16 cellular contexts compared by ENCODE assay signal in the genomic region with DNA sequence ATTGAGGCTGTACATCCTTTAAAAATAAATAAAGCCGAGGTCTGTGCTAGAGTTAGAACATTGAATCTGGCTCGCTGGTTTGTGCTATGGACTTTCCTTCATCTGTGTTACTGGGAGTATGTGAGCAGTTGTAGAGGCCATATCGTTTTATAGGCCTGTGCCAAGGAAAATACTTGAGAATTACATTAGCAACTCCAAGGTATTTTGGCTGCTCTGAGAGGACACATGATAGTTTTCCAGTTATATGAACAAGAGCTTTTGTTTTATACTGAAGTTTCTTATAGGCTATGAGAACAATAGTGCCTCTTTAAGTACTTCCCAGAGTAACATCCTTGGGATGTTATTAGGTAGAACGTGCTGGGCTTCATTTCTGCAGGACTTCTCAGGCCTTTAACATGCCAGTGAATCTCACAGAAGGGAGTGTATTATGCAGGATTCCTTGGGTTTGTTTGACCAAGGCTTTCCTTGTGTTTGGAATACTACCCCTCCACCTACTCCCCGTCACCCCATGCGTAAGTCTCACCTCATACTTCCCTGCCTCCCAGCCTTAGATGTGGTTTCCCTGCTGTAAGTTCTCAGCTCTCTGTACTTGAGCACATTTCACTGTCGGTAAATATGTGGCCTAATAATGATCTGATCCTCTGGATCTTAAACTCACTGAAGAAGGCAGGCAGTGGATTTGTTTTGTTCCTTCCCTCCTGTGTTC. TPM values are rescaled to one million over a fixed set of nuclear protein-coding genes. Genes with fewer than 3 reads are reported as not detected.
DNase-seq lines count a peak whose midpoint lies in the region; ATAC-seq, FAIRE-seq and TF ChIP-seq lines count a peak whose summit lies in the region.
"Had no signal": no experiment of that assay in that cellular context is flagged by ENCODE, and none has a peak within 500 bp of the region (broad histone marks: within the 10 kb centered on the region; RNA-seq: fewer than 3 reads in every experiment).

No MANE protein-coding gene starts in this region.

- H3K4me1 ChIP-seq in IMR-90 (ENCODE audit: control insufficient read depth, insufficient read depth, low read length) (peaks cover 7% of the 10 kb centered on the region), endothelial cell of umbilical vein (ENCODE audit: control insufficient read depth, extremely low read depth, insufficient read depth, low read length) (peaks cover 36% of the 10 kb centered on the region), lung (ENCODE audit: control insufficient read depth in 2 of 2, insufficient read depth in 2 of 2, low read length in 2 of 2) (peaks cover 17 to 20% of the 10 kb centered on the region in 2 donors), small intestine (ENCODE audit: control insufficient read depth in 2 of 2, insufficient read depth in 1 of 2, low read depth in 1 of 2, low read length in 1 of 2) (peaks cover 0 to 5% of the 10 kb centered on the region in 2 donors)

- H4K91ac ChIP-seq in IMR-90 (ENCODE audit: insufficient read depth, low read depth, low read length): peak overlapping the region; percentile 5; the same call in 1 of the 2 replicates

- no peak for FAIRE-seq in endothelial cell of umbilical vein (lab: Jason Lieb, UNC)
- no peak for FAIRE-seq in small intestine (lab: Jason Lieb, UNC)

- in situ Hi-C loops in IMR-90 (cut with MboI; ENCODE audit: low sequenced_read_pairs): no loop called here

- peak overlapping the region; percentile 34 for H3K27ac ChIP-seq in AG04450 (ENCODE audit: low read depth, low read length)
- no peak overlapping the region; the same call in 1 of the 2 replicates for H3K27ac ChIP-seq in IMR-90 (ENCODE audit: insufficient read depth, low read length)
- no peak overlapping the region for H3K27ac ChIP-seq in endothelial cell of umbilical vein (ENCODE audit: insufficient read depth, low read depth, low read length)
- H3K27ac ChIP-seq in lung (ENCODE audit: low read depth in 1 of 2, low read length in 1 of 2): peak overlapping the region in 1 of 2 donors; percentile 6
- no peak overlapping the region for H3K27ac ChIP-seq in small intestine (ENCODE audit: low read depth in 1 of 2, low read length in 1 of 2)

- H2BK5ac ChIP-seq in IMR-90 (ENCODE audit: low read depth, low read length, poor library complexity, severe bottlenecking): no peak overlapping the region

- H3K18ac ChIP-seq in IMR-90 (ENCODE audit: low read depth, low read length): no peak overlapping the region

- H4K20me1 ChIP-seq in IMR-90 (ENCODE audit: insufficient read depth, low read length) (peaks cover 70% of the 10 kb centered on the region), endothelial cell of umbilical vein (replicated peaks; ENCODE audit: control insufficient read depth, extremely low read depth, insufficient read depth, low read length) (peaks cover 2% of the 10 kb centered on the region)

- BruUV-seq in IMR-90 (replicated peaks; lab: Mats Ljungman, UMichigan) (no TSS peak), endothelial cell of umbilical vein (replicated peaks; lab: Mats Ljungman, UMichigan) (no TSS peak)

- POLR2A ChIA-PET in AG04450 (lab: Yijun Ruan, JAX): no interaction called here
- POLR2A ChIA-PET in IMR-90 (lab: Charles Lee; ENCODE audit: unreplicated experiment): no interaction called here
- POLR2A ChIA-PET in endothelial cell of umbilical vein (lab: Charles Lee): no interaction called here

- H3K4me2 ChIP-seq in IMR-90 (ENCODE audit: low read depth, low read length) (no peak overlapping the region; the same call in 1 of the 2 replicates), endothelial cell of umbilical vein (ENCODE audit: insufficient read depth, low read length) (no peak overlapping the region)

- peak overlapping the region in 1 of 2 experiments; percentile 60; a peak in 2 of 4 replicates for H4K8ac ChIP-seq in IMR-90 (ENCODE audit: low read depth in 2 of 2, low read length in 2 of 2)

- H3K14ac ChIP-seq in IMR-90 (replicated peaks; ENCODE audit: low read depth, low read length): peak overlapping the region; percentile 74; the same call in 1 of the 2 replicates

- H2BK15ac ChIP-seq in IMR-90 (ENCODE audit: low read depth, low read length): no peak overlapping the region

- peak overlapping the region; percentile 11; the same call in 1 of the 2 replicates for H2AK5ac ChIP-seq in IMR-90 (ENCODE audit: low read depth, low read length)

- 90% methylated on average over 2 of the region's 7 CpGs; no CpG with 5 or more reads in 1 of the 2 experiments for WGBS in IMR-90 (ENCODE audit: extremely low coverage in 2 of 2, insufficient read length in 1 of 2), 2 experiments
- 48 to 76% methylated on average over 7 of the region's 7 CpGs for WGBS in lung, 2 donors
- WGBS in small intestine, 3 donors: 67 to 79% (median 78%) methylated on average over 7 of the region's 7 CpGs

- H3K79me2 ChIP-seq in endothelial cell of umbilical vein (ENCODE audit: control insufficient read depth, insufficient read depth, low read length): peaks cover 3% of the 10 kb centered on the region

- DNase-seq in AG04450 (ENCODE audit: low read depth, low spot score): no peak
- DNase-seq in IMR-90: peak; percentile 81
- peak; percentile 63 for DNase-seq in endothelial cell of umbilical vein (ENCODE audit: low read depth, low spot score)
- DNase-seq in lung (ENCODE audit: low spot score): no peak
- DNase-seq in mucosa of gallbladder (ENCODE audit: low spot score): no peak
- no peak for DNase-seq in activated CD8-positive, alpha-beta memory T cell treated with anti-CD3 and anti-CD28 coated beads, Interleukin-2, amount 50 U/mL, for 48 hours
- DNase-seq in small intestine: no peak
- DNase-seq in putamen (ENCODE audit: low spot score): no peak
- DNase-seq: activated CD4-positive, CD25-positive, alpha-beta regulatory T cell; CD8-positive, alpha-beta T cell; NCI-H1694 treated with DMSO at 0.1 percent for 48 hours; stimulated activated CD4-positive, alpha-beta T cell treated with anti-CD3 and anti-CD28 coated beads, Interleukin-2, amount 100 ng/mL, for 48 hours; T-helper 17 cell had no signal

- H3K56ac ChIP-seq in IMR-90 (ENCODE audit: extremely low read depth, insufficient read depth, low read length): no peak overlapping the region

- CTCF ChIA-PET in AG04450 (lab: Charles Lee): interaction anchor here (0.9 kb wide), 1 partner anchor 112 kb away, joined by 3 read pairs; no protein-coding TSS in a partner anchor
- CTCF ChIA-PET in IMR-90 (lab: Yijun Ruan, JAX): no interaction called here
- CTCF ChIA-PET in endothelial cell of umbilical vein (lab: Charles Lee): interaction anchor here (3.1 kb wide), 1 partner anchor 25 kb away, joined by 12 read pairs; no protein-coding TSS in a partner anchor

- no peak overlapping the region for H3K4ac ChIP-seq in IMR-90 (ENCODE audit: low read depth, low read length)

- dilution Hi-C loops in IMR-90 (cut with HindIII; ENCODE audit: low sequenced_read_pairs, unreplicated experiment): no loop called here
- dilution Hi-C loops in endothelial cell of umbilical vein (cut with MboI; ENCODE audit: extremely low pct_ligation_motif_present, low sequenced_read_pairs): no loop called here

- H3K4me3 ChIP-seq in AG04450 (ENCODE audit: low read depth, low read length): no peak overlapping the region
- H3K4me3 ChIP-seq in IMR-90 (ENCODE audit: insufficient read depth, low read depth, low read length): no peak overlapping the region
- H3K4me3 ChIP-seq in endothelial cell of umbilical vein (replicated peaks in 1 of 3; ENCODE audit: insufficient read depth in 1 of 3, low read depth in 1 of 3, low read length in 3 of 3): no peak overlapping the region
- H3K4me3 ChIP-seq in lung: no peak overlapping the region
- H3K4me3 ChIP-seq in small intestine (ENCODE audit: low read depth in 1 of 2, low read length in 2 of 2): no peak overlapping the region

- TF ChIP-seq POLR2A in IMR-90 (IDR thresholded peaks at IDR 0.05; ENCODE audit: low read depth, low read length) (no peak), endothelial cell of umbilical vein (IDR thresholded peaks at IDR 0.05; ENCODE audit: low read depth, low read length) (no peak)

- no peak overlapping the region for H2BK20ac ChIP-seq in IMR-90 (ENCODE audit: low read depth, low read length)

- H3K9me3 ChIP-seq in AG04450 (ENCODE audit: control insufficient read depth, insufficient read depth, low read length) (no peaks in the 10 kb centered on the region), IMR-90 (ENCODE audit: control insufficient read depth, insufficient read depth, low read length) (no peaks in the 10 kb centered on the region), endothelial cell of umbilical vein (replicated peaks; ENCODE audit: control insufficient read depth, insufficient read depth, low read length) (no peaks in the 10 kb centered on the region), lung (ENCODE audit: control insufficient read depth in 2 of 2, insufficient read depth in 1 of 2, low read length in 1 of 2) (no peaks in the 10 kb centered on the region), small intestine (ENCODE audit: control insufficient read depth, low read depth) (no peaks in the 10 kb centered on the region)

- no peak overlapping the region for H2BK120ac ChIP-seq in IMR-90 (ENCODE audit: low read depth, low read length)

- H3K36me3 ChIP-seq in IMR-90 (ENCODE audit: control insufficient read depth, insufficient read depth, low read length) (no peaks in the 10 kb centered on the region), endothelial cell of umbilical vein (ENCODE audit: control insufficient read depth in 2 of 2, extremely low read depth in 1 of 2, insufficient read depth in 2 of 2, low read length in 2 of 2) (no peaks in the 10 kb centered on the region), lung (ENCODE audit: control insufficient read depth in 2 of 2, insufficient read depth in 2 of 2, low read length in 2 of 2) (no peaks in the 10 kb centered on the region), small intestine (ENCODE audit: control insufficient read depth in 2 of 2, insufficient read depth in 2 of 2, low read length in 2 of 2) (no peaks in the 10 kb centered on the region)

- peaks cover 24 to 64% of the 10 kb centered on the region in 2 experiments for H3K79me1 ChIP-seq in IMR-90 (ENCODE audit: low read depth in 1 of 2, low read length in 2 of 2)

- ATAC-seq in IMR-90 (ENCODE audit: low read depth) (peak; percentile 62), lung (ENCODE audit: insufficient read depth, low FRiP score) (peak; percentile 51)
- ATAC-seq: activated T-helper 17 cell treated with anti-CD3 and anti-CD28 coated beads, Interleukin-2, amount 50 U/mL, for 72 hours; CD8-positive, alpha-beta T cell; HCT116; T-helper 17 cell had no signal

- H4K5ac ChIP-seq in IMR-90 (ENCODE audit: low read depth, low read length): no peak overlapping the region

- intact Hi-C loops in IMR-90 (cut with micrococcal nuclease) (no loop called here), endothelial cell of umbilical vein (cut with micrococcal nuclease) (no loop called here)

- H3K27me3 ChIP-seq in AG04450 (ENCODE audit: control insufficient read depth, insufficient read depth, low read length): peaks cover 2% of the 10 kb centered on the region
- H3K27me3 ChIP-seq in IMR-90 (ENCODE audit: control insufficient read depth, insufficient read depth, low read length): no peaks in the 10 kb centered on the region
- no peaks in the 10 kb centered on the region for H3K27me3 ChIP-seq in endothelial cell of umbilical vein (ENCODE audit: control insufficient read depth in 2 of 2, insufficient read depth in 2 of 2, low read length in 2 of 2)
- H3K27me3 ChIP-seq in lung (ENCODE audit: control insufficient read depth, insufficient read depth): no peaks in the 10 kb centered on the region
- H3K27me3 ChIP-seq in small intestine (ENCODE audit: control insufficient read depth in 2 of 2, insufficient read depth in 2 of 2, low read length in 2 of 2): no peaks in the 10 kb centered on the region

- H3K9ac ChIP-seq in IMR-90 (ENCODE audit: low read depth, low read length) (no peak overlapping the region), endothelial cell of umbilical vein (replicated peaks; ENCODE audit: extremely low read depth, insufficient read depth, low read length) (no peak overlapping the region)

- peak overlapping the region; percentile 35 for H3K23ac ChIP-seq in IMR-90 (ENCODE audit: low read depth, low read length)

- peaks cover 13% of the 10 kb centered on the region for H3K9me1 ChIP-seq in IMR-90 (ENCODE audit: insufficient read depth, low read length)
- no peaks in the 10 kb centered on the region for H3K9me1 ChIP-seq in endothelial cell of umbilical vein (replicated peaks; ENCODE audit: control insufficient read depth, extremely low read depth, insufficient read depth, low read length)

- no peak for TF ChIP-seq CTCF in AG04450 (IDR thresholded peaks at IDR 0.05; ENCODE audit: low read depth, low read length)
- TF ChIP-seq CTCF in IMR-90 (conservative IDR thresholded peaks at IDR 0.05; ENCODE audit: low read depth, low read length): no peak
- no peak for TF ChIP-seq CTCF in endothelial cell of umbilical vein (IDR thresholded peaks at IDR 0.05; ENCODE audit: extremely low read depth in 1 of 2, insufficient read depth in 1 of 2, low read depth in 1 of 2, low read length in 2 of 2)
- TF ChIP-seq CTCF in lung (IDR thresholded peaks at IDR 0.05; ENCODE audit: control extremely low read depth, extremely low read depth): no peak

- H2AFZ ChIP-seq in IMR-90 (replicated peaks; ENCODE audit: low read length, poor library complexity) (no peak overlapping the region), endothelial cell of umbilical vein (ENCODE audit: low read depth, low read length) (no peak overlapping the region)

- no peak for TF ChIP-seq RAD21 in IMR-90 (IDR thresholded peaks at IDR 0.05; ENCODE audit: low read length)

- H2AK9ac ChIP-seq in IMR-90 (replicated peaks; ENCODE audit: low read depth, low read length, poor library complexity): no peak overlapping the region

RNA-seq across cellular contexts. Expression of gene TCF7L1, which starts 21.0 kb away (rescaled TPM):
- polyA plus RNA-seq in AG04450 (2011; rRNA removed) (2.7 and 3.5 TPM in 2 replicates), IMR-90 (2012; rRNA removed) (9.5 and 11.1 TPM in 2 replicates), endothelial cell of umbilical vein (8.5 and 9.6 TPM in 2 replicates), lung (10 to 100 TPM; 12.3 to 12.9 TPM), small intestine (1 to 10 TPM in 2 of 3 donors, under 1 TPM in 1; 0.45 to 4.6 (median 1.9) TPM)
- polyA minus RNA-seq in AG04450 (2011; rRNA and poly(A)+ RNA removed): 5.6 and 6.8 TPM in 2 replicates
- total RNA-seq in IMR-90 (2012; rRNA removed) (0.72 and 1.1 TPM in 2 replicates), endothelial cell of umbilical vein (13.2 and 17.4 TPM in 2 replicates), lung (10 to 100 TPM; 14.7 to 21.5 TPM), mucosa of gallbladder (7.6 TPM)
- 12.0 and 13.9 TPM in 2 replicates for polyA plus RNA-seq in IMR-90 (2012; cell fraction: cytosol; rRNA removed)
- polyA plus RNA-seq in IMR-90 (2012; cell fraction: nucleus; rRNA removed; ENCODE audit: low replicate concordance): 26.5 and 34.3 TPM in 2 replicates
- 5.8 and 6.6 TPM in 2 replicates for polyA plus RNA-seq in endothelial cell of umbilical vein (2011; cell fraction: cytosol; rRNA removed)
- 14.6 and 18.0 TPM in 2 replicates for polyA plus RNA-seq in endothelial cell of umbilical vein (2011; cell fraction: nucleus; rRNA removed)
- polyA plus RNA-seq in endothelial cell of umbilical vein (2012): 20.3 and 32.1 TPM in 2 replicates
- polyA minus RNA-seq in endothelial cell of umbilical vein: 6.4 and 7.3 TPM in 2 replicates
- polyA minus RNA-seq in endothelial cell of umbilical vein (2011; cell fraction: cytosol; rRNA and poly(A)+ RNA removed): not detected
- 11.3 and 15.2 TPM in 2 replicates for polyA minus RNA-seq in endothelial cell of umbilical vein (2011; cell fraction: nucleus; rRNA and poly(A)+ RNA removed)
- total RNA-seq: activated T-helper 17 cell treated with anti-CD3 and anti-CD28 coated beads, Interleukin-2, amount 50 U/mL, for 72 hours; CD8-positive, alpha-beta T cell; HT-29 had no signal

Comparison
In these comparisons a context has a peak if more than half of its experiments do, and no peak if none do; other contexts are left out.
1. DNase-seq: peak in IMR-90 (single experiment) and endothelial cell of umbilical vein (single experiment); none in AG04450 (single experiment), lung (single experiment), mucosa of gallbladder (single experiment), activated CD8-positive, alpha-beta memory T cell treated with anti-CD3 and anti-CD28 coated beads, Interleukin-2, amount 50 U/mL, for 48 hours (single experiment), small intestine (single experiment) and putamen (single experiment).